Comparison of ENCODE assay signal across 31 cellular contexts in genomic region chr10:725786-726185, GRCh38. TPM values are rescaled to one million over a fixed set of nuclear protein-coding genes. Genes with fewer than 3 reads are reported as not detected.
DNase-seq lines count a peak whose midpoint lies in the region; TF ChIP-seq lines count a peak whose summit lies in the region.
"Had no signal": no experiment of that assay in that cellular context is flagged by ENCODE, and none has a peak within 500 bp of the region (broad histone marks: within the 10 kb centered on the region; RNA-seq: fewer than 3 reads in every experiment).

No MANE protein-coding gene starts in this region.

- H3K27ac Mint-ChIP-seq in HFFc6: no peak overlapping the region
- H3K27ac Mint-ChIP-seq: activated CD4-positive, alpha-beta memory T cell treated with anti-CD3 and anti-CD28 coated beads, Interleukin-2, amount 10 ng/mL, durations not matched to agents 7 days and 5 days; activated naive CD4-positive, alpha-beta T cell treated with anti-CD3 and anti-CD28 coated beads, Interleukin-2, amount 50 U/mL, for 24 hours; activated T-helper 2 cell treated with anti-CD3 and anti-CD28 coated beads, Interferon-gamma antibody, Interleukin-2, Interleukin-4, amounts not matched to agents 10 μg/mL and 5 μg/mL and 100 μg/mL, durations not matched to agents 14 hours and 24 hours and 36 hours; CD4-positive, alpha-beta T cell; naive thymus-derived CD4-positive, alpha-beta T cell; stimulated activated naive CD8-positive, alpha-beta T cell treated with anti-CD3 and anti-CD28 coated beads, Interleukin-15, amount 100 ng/mL, for 72 hours; T-helper 1 cell treated with Interleukin-12 subunit alpha and Interleukin-12 subunit beta and Interleukin-4 antibody, amounts not matched to agents 30 μg/mL and 1 μg/mL, for 36 hours had no signal

- H3K27me3 Mint-ChIP-seq in HFFc6 (ENCODE audit: insufficient read depth): peaks cover 6% of the 10 kb centered on the region
- H3K27me3 Mint-ChIP-seq: activated CD4-positive, alpha-beta memory T cell treated with anti-CD3 and anti-CD28 coated beads, Interleukin-2, amount 10 ng/mL, durations not matched to agents 7 days and 5 days; CD4-positive, alpha-beta T cell; naive thymus-derived CD4-positive, alpha-beta T cell had no signal

- TF ChIP-seq CTCF in HFFc6 (IDR thresholded peaks at IDR 0.05) (no peak), fibroblast of the aortic adventitia (IDR thresholded peaks at IDR 0.05; ENCODE audit: insufficient read depth, low read length) (no peak), GM10266 (IDR thresholded peaks at IDR 0.05; ENCODE audit: control insufficient read depth, insufficient read depth, low read depth, missing control alignments) (no peak)

- H3K4me3 ChIP-seq in fibroblast of the aortic adventitia (ENCODE audit: low read depth, low read length): no peak overlapping the region
- H3K4me3 ChIP-seq: HAP-1, hepatocyte, tibial nerve had no signal

- peaks cover 4% of the 10 kb centered on the region; the same call in 1 of the 2 replicates for H3K36me3 Mint-ChIP-seq in HFFc6 (ENCODE audit: low read depth)
- H3K36me3 Mint-ChIP-seq: naive thymus-derived CD4-positive, alpha-beta T cell had no signal

- DNase-seq in EL (peak; percentile 4), HFFc6 (peak; percentile 47), fibroblast of the aortic adventitia (ENCODE audit: low read depth) (peak; percentile 5), stromal cell of bone marrow (ENCODE audit: low read depth) (peak; percentile 18), 8988T (no peak), NOMO-1 (lab: John Stamatoyannopoulos, UW; ENCODE audit: unreplicated experiment in 2 of 2) (no peak), GM10266 (ENCODE audit: extremely low spot score) (no peak)
- DNase-seq: activated CD4-positive, alpha-beta memory T cell treated with anti-CD3 and anti-CD28 coated beads, Interleukin-2, amount 10 ng/mL, durations not matched to agents 7 days and 5 days; activated CD8-positive, alpha-beta memory T cell treated with anti-CD3 and anti-CD28 coated beads, Interleukin-2, amount 50 U/mL, for 48 hours; AML-193; CD4-positive, alpha-beta T cell; effector CD8-positive, alpha-beta T cell; foreskin melanocyte; left ventricle myocardium superior; midbrain; MM.1S; naive thymus-derived CD4-positive, alpha-beta T cell; NCI-H1417 treated with DMSO at 0.1 percent for 48 hours; NCI-H2081 treated with DMSO at 0.1 percent for 48 hours; NCI-H446; NCI-H774; occipital lobe; OCI-M1; SK-N-SH; stimulated activated naive CD8-positive, alpha-beta T cell treated with anti-CD3 and anti-CD28 coated beads, Interleukin-15, amount 100 ng/mL, for 72 hours had no signal

- peaks cover 6% of the 10 kb centered on the region; the same call in 1 of the 2 replicates for H3K4me1 Mint-ChIP-seq in HFFc6 (ENCODE audit: low read depth)
- H3K4me1 Mint-ChIP-seq: activated CD4-positive, alpha-beta memory T cell treated with anti-CD3 and anti-CD28 coated beads, Interleukin-2, amount 10 ng/mL, durations not matched to agents 7 days and 5 days; activated naive CD4-positive, alpha-beta T cell treated with anti-CD3 and anti-CD28 coated beads, Interleukin-2, amount 50 U/mL, for 24 hours; naive thymus-derived CD4-positive, alpha-beta T cell; stimulated activated naive CD8-positive, alpha-beta T cell treated with anti-CD3 and anti-CD28 coated beads, Interleukin-15, amount 100 ng/mL, for 72 hours had no signal

- H3K4me3 Mint-ChIP-seq in HFFc6: no peak overlapping the region
- H3K4me3 Mint-ChIP-seq: activated CD4-positive, alpha-beta memory T cell treated with anti-CD3 and anti-CD28 coated beads, Interleukin-2, amount 10 ng/mL, durations not matched to agents 7 days and 5 days; activated naive CD4-positive, alpha-beta T cell treated with anti-CD3 and anti-CD28 coated beads, Interleukin-2, amount 50 U/mL, for 24 hours; CD4-positive, alpha-beta T cell; naive thymus-derived CD4-positive, alpha-beta T cell; stimulated activated naive CD8-positive, alpha-beta T cell treated with anti-CD3 and anti-CD28 coated beads, Interleukin-15, amount 100 ng/mL, for 72 hours; T-helper 1 cell treated with Interleukin-12 subunit alpha and Interleukin-12 subunit beta and Interleukin-4 antibody, amounts not matched to agents 30 μg/mL and 1 μg/mL, for 36 hours had no signal

- peaks cover 8% of the 10 kb centered on the region; the same call in 1 of the 2 replicates for H3K9me3 Mint-ChIP-seq in HFFc6
- H3K9me3 Mint-ChIP-seq: activated CD4-positive, alpha-beta memory T cell treated with anti-CD3 and anti-CD28 coated beads, Interleukin-2, amount 10 ng/mL, durations not matched to agents 7 days and 5 days; activated naive CD4-positive, alpha-beta T cell treated with anti-CD3 and anti-CD28 coated beads, Interleukin-2, amount 50 U/mL, for 24 hours; activated T-helper 2 cell treated with anti-CD3 and anti-CD28 coated beads, Interferon-gamma antibody, Interleukin-2, Interleukin-4, amounts not matched to agents 10 μg/mL and 5 μg/mL and 100 μg/mL, durations not matched to agents 14 hours and 24 hours and 36 hours; CD4-positive, alpha-beta T cell; T-helper 1 cell treated with Interleukin-12 subunit alpha and Interleukin-12 subunit beta and Interleukin-4 antibody, amounts not matched to agents 30 μg/mL and 1 μg/mL, for 36 hours had no signal

RNA-seq across cellular contexts. Expression of gene DIP2C, which starts 36.3 kb away (rescaled TPM):
- total RNA-seq in HFFc6 (2021; fragmentation: NEBNext Ultra II Directional; extraction: Animal tissue kit (Norgen Biotek cat#: 25700)): 10 to 100 TPM; 23.2 to 28.9 (median 26.3) TPM
- total RNA-seq in fibroblast of the aortic adventitia (ENCODE audit: low replicate concordance): 15.7 and 16.1 TPM in 2 replicates

Comparison
In these comparisons a context has a peak if more than half of its experiments do, and no peak if none do; other contexts are left out.
1. DNase-seq: peak in EL (single experiment), HFFc6 (single experiment), fibroblast of the aortic adventitia (single experiment) and stromal cell of bone marrow (single experiment); none in 8988T (single experiment), NOMO-1 (0 of 2) and GM10266 (single experiment).